9 cellular contexts compared by ENCODE assay signal in the genomic region with DNA sequence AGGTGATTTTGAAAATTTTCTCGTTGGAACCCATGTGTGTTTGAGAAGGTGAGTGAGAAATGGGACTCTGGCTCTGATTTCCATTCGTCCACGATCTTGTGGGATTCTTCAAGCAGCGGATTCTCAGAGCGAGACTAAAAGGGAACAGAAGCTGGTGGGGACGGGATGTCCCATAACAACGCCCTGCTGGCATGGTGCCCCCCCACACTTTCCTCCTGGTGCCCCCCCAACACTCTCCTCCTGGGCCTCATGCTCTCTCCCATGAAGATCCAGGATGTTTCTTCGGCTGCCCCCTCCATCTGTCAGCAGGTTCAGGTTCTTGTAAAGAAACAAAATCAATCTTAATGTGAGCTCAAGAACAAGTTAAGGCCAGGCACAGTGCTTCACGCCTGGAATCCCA.
"Had no signal": no experiment of that assay in that cellular context is flagged by ENCODE, and none has a peak within 500 bp of the region (broad histone marks: within the 10 kb centered on the region; RNA-seq: fewer than 3 reads in every experiment).

No MANE protein-coding gene starts in this region.

- FAIRE-seq: HepG2 had no signal

- H3K27ac ChIP-seq: GM23248, HL-60 had no signal

- H3K4me3 ChIP-seq: GM23248, HAP-1 had no signal

- H3K27ac Mint-ChIP-seq: HFFc6 had no signal

- H3K9me3 Mint-ChIP-seq: HFFc6, IgD-negative memory B cell had no signal

- H3K9me3 ChIP-seq: HAP-1 had no signal

- ATAC-seq: HCT116, HepG2 had no signal

- DNase-seq: GM23248, GOT3, H7, HFFc6 had no signal

- H2AFZ ChIP-seq: GM23248 had no signal

- H3K27me3 Mint-ChIP-seq: IgD-negative memory B cell had no signal

- H3K9ac ChIP-seq: GM23248 had no signal

- H3K4me3 Mint-ChIP-seq: HFFc6, IgD-negative memory B cell had no signal

- H3K4me1 ChIP-seq: HAP-1 had no signal
